Comparison of ENCODE assay signal across 31 cellular contexts in genomic region chr2:5242751-5243150, GRCh38.
"Had no signal": no experiment of that assay in that cellular context is flagged by ENCODE, and none has a peak within 500 bp of the region (broad histone marks: within the 10 kb centered on the region; RNA-seq: fewer than 3 reads in every experiment).

No MANE protein-coding gene starts in this region.

- DNase-seq: activated CD4-positive, alpha-beta T cell treated with anti-CD3 and anti-CD28 coated beads, Interleukin-2, amount 10 ng/mL, durations not matched to agents 24 days and 14 days; activated CD4-positive, alpha-beta T cell treated with anti-CD3 and anti-CD28 coated beads, Interleukin-2, amount 50 U/mL, for 4 hours; activated CD8-positive, alpha-beta T cell treated with anti-CD3 and anti-CD28 coated beads for 36 hours; activated effector memory CD4-positive, alpha-beta T cell treated with anti-CD3 and anti-CD28 coated beads, Interleukin-2, amount 50 U/mL, for 16 hours; activated naive CD4-positive, alpha-beta T cell; activated naive CD4-positive, alpha-beta T cell treated with anti-CD3 and anti-CD28 coated beads, Interleukin-2, amount 50 U/mL, for 16 hours; activated naive CD8-positive, alpha-beta T cell treated with anti-CD3 and anti-CD28 coated beads for 36 hours; activated T-cell treated with anti-CD3 and anti-CD28 coated beads, Interleukin-2, amount 50 U/mL, for 1 hour; activated T-cell treated with anti-CD3 and anti-CD28 coated beads, Interleukin-2, amount 50 U/mL, for 72 hours; amygdala; cerebellar nuclear complex; Karpas-422; KBM-7; MG63; NCI-H1048; NCI-H1105 treated with DMSO at 0.1 percent for 48 hours; NCI-H1436; NCI-H1694; NCI-H1930; NCI-H2081 treated with DMSO at 0.1 percent for 48 hours; NCI-H2171; NCI-H510A; NCI-H526; NCI-H748 treated with DMSO at 0.1 percent for 48 hours; Right ventricle myocardium superior; SJCRH30; T1000 had no signal

- H3K4me1 ChIP-seq: ascending aorta, SJCRH30 had no signal

- H3K9me3 ChIP-seq: ascending aorta, MG63, SJCRH30 had no signal

- H3K36me3 ChIP-seq: ascending aorta, cardiac muscle cell, MG63, SJCRH30 had no signal

- H3K4me3 ChIP-seq: ascending aorta, cardiac muscle cell, SJCRH30, SK-N-MC had no signal

- H3K27ac ChIP-seq: ascending aorta, cardiac muscle cell, SJCRH30, SK-N-MC had no signal

- ATAC-seq: activated CD8-positive, alpha-beta T cell treated with anti-CD3 and anti-CD28 coated beads for 36 hours; activated T-cell treated with anti-CD3 and anti-CD28 coated beads, Interleukin-2, amount 50 U/mL, for 72 hours; activated T-helper 17 cell treated with anti-CD3 and anti-CD28 coated beads, Interleukin-2, amount 50 U/mL, for 72 hours had no signal

- H3K27me3 ChIP-seq: ascending aorta, cardiac muscle cell, MG63, SJCRH30 had no signal
